ENCODE assay signal across 1 cellular context in the genomic region with DNA sequence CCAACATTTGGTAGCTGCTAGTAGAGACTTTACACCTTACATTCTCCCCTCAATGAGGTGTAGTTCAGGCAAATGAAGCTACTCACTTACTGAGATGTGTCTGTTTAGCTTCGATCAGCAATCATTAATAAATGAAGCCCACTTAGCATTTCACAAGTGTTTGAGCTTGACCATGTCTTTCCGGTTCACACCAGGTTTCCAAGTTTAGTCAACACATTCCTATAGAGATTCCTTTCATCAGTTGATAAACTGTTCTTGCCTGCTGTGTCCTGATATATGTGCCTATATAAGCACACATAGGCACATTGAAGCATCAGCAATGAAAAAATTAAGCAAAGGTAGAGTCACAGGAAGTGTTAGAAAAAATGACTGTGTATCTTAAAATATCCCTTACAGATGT.
TF ChIP-seq lines count a peak whose summit lies in the region.

No MANE protein-coding gene starts in this region.

TF ChIP-seq in H1, 55 proteins besides CTCF, POLR2A, EP300 and RAD21:
- TF ChIP-seq CBX5 (IDR thresholded peaks at IDR 0.05; ENCODE audit: low read depth, low read length) = no peak
- TF ChIP-seq, protein P1, sequence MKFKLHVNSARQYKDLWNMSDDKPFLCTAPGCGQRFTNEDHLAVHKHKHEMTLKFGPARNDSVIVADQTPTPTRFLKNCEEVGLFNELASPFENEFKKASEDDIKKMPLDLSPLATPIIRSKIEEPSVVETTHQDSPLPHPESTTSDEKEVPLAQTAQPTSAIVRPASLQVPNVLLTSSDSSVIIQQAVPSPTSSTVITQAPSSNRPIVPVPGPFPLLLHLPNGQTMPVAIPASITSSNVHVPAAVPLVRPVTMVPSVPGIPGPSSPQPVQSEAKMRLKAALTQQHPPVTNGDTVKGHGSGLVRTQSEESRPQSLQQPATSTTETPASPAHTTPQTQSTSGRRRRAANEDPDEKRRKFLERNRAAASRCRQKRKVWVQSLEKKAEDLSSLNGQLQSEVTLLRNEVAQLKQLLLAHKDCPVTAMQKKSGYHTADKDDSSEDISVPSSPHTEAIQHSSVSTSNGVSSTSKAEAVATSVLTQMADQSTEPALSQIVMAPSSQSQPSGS (IDR thresholded peaks at IDR 0.05; ENCODE audit: low read length) = no peak
- no peak for TF ChIP-seq TAF1 (IDR thresholded peaks at IDR 0.05; ENCODE audit: low read depth, low read length)
- TF ChIP-seq BRCA1 (IDR thresholded peaks at IDR 0.05; ENCODE audit: low read depth, low read length) = no peak
- no peak for TF ChIP-seq SRF (IDR thresholded peaks at IDR 0.05; ENCODE audit: low read depth, low read length)
- no peak for TF ChIP-seq CEBPB (IDR thresholded peaks at IDR 0.05; ENCODE audit: low read depth, low read length)
- no peak for TF ChIP-seq CBX8 (IDR thresholded peaks at IDR 0.05; ENCODE audit: borderline replicate concordance, low read depth, low read length)
- no peak for TF ChIP-seq KDM4A (IDR thresholded peaks at IDR 0.05; ENCODE audit: low read depth, low read length, severe bottlenecking)
- TF ChIP-seq MAFK (IDR thresholded peaks at IDR 0.05; ENCODE audit: low read depth, low read length) = no peak
- no peak for TF ChIP-seq POLR2AphosphoS5 (IDR thresholded peaks at IDR 0.05; ENCODE audit: low read depth, low read length)
- no peak for TF ChIP-seq GTF2F1 (IDR thresholded peaks at IDR 0.05; ENCODE audit: borderline replicate concordance, low read depth, low read length)
- TF ChIP-seq RFX5 (IDR thresholded peaks at IDR 0.05; ENCODE audit: borderline replicate concordance, low read depth, low read length) = no peak
